ENCODE assay signal across 1 cellular context in the genomic region with DNA sequence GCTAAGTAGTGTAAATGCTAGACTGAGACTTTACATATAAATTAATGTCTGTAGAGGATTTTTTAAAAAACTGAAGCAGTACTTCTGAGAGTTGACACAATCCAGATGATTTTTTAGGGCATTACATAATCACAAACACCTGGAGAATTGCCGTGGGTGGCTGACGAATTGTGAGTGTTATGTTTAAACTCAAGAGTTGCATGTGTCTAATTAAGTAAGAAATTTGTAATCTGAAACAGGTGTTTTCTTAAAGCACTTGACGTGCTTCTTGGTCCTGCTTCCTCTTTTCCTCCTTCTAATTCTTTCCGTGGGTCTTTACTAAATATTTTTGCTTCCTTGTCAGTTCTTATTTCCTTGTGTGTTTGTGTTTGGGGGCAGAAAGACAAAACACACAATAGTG.
A peak's percentile ranks its signal among the peaks of the same experiment; 100 is the strongest.
TF ChIP-seq lines count a peak whose summit lies in the region.

No MANE protein-coding gene starts in this region.

TF ChIP-seq in SK-N-SH, 30 proteins besides CTCF, POLR2A, EP300 and RAD21:
- TF ChIP-seq FOSL2 (IDR thresholded peaks at IDR 0.05; ENCODE audit: borderline replicate concordance, low read depth) (0 out of 2 replicates have a peak, but pooled peaks have one; percentile 4), MEF2A (IDR thresholded peaks at IDR 0.05; ENCODE audit: borderline replicate concordance, low read depth) (no peak), JUND (IDR thresholded peaks at IDR 0.05) (peak; percentile 64), GABPA (IDR thresholded peaks at IDR 0.05; ENCODE audit: low read depth) (peak; percentile 38; the same call in 1 of the 2 replicates), USF1 (IDR thresholded peaks at IDR 0.05; ENCODE audit: borderline replicate concordance, low read depth) (no peak), RXRA (IDR thresholded peaks at IDR 0.05; ENCODE audit: borderline replicate concordance, low read depth) (no peak), RFX5 (IDR thresholded peaks at IDR 0.05; ENCODE audit: low read length) (no peak), SIN3A (IDR thresholded peaks at IDR 0.05; ENCODE audit: borderline replicate concordance, low read depth, low read length) (no peak), SMC3 (IDR thresholded peaks at IDR 0.05; ENCODE audit: low read depth, low read length) (no peak), ELF1 (IDR thresholded peaks at IDR 0.05) (no peak), RCOR1 (IDR thresholded peaks at IDR 0.05; ENCODE audit: low read length) (0 out of 2 replicates have a peak, but pooled peaks have one; percentile 26), CHD2 (IDR thresholded peaks at IDR 0.05; ENCODE audit: low read length, partially characterized antibody) (peak; percentile 19), FOXM1 (IDR thresholded peaks at IDR 0.05; ENCODE audit: low read depth) (peak; percentile 44; the same call in 1 of the 2 replicates), YY1 (IDR thresholded peaks at IDR 0.05; ENCODE audit: low read depth) (no peak), TCF12 (IDR thresholded peaks at IDR 0.05) (peak; percentile 100), MXI1 (IDR thresholded peaks at IDR 0.05; ENCODE audit: low read depth, low read length) (no peak), GATA2 (CRISPR knock-in tag; IDR thresholded peaks at IDR 0.05) (no peak), NFIC (IDR thresholded peaks at IDR 0.05; ENCODE audit: borderline replicate concordance) (peak; percentile 58), NRF1 (IDR thresholded peaks at IDR 0.05; ENCODE audit: low read depth, low read length) (no peak), POLR2AphosphoS5 (IDR thresholded peaks at IDR 0.05; ENCODE audit: low read depth, low read length) (peak; percentile 95), TEAD4 (IDR thresholded peaks at IDR 0.05; ENCODE audit: borderline replicate concordance, insufficient read depth) (peak; percentile 63; the same call in 1 of the 2 replicates)
- TF ChIP-seq, protein P1, sequence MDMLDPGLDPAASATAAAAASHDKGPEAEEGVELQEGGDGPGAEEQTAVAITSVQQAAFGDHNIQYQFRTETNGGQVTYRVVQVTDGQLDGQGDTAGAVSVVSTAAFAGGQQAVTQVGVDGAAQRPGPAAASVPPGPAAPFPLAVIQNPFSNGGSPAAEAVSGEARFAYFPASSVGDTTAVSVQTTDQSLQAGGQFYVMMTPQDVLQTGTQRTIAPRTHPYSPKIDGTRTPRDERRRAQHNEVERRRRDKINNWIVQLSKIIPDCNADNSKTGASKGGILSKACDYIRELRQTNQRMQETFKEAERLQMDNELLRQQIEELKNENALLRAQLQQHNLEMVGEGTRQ (IDR thresholded peaks at IDR 0.05; ENCODE audit: borderline replicate concordance, low read depth, low read length) = no peak
- TF ChIP-seq, protein P2, sequence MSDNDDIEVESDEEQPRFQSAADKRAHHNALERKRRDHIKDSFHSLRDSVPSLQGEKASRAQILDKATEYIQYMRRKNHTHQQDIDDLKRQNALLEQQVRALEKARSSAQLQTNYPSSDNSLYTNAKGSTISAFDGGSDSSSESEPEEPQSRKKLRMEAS (IDR thresholded peaks at IDR 0.05; ENCODE audit: low read depth) = no peak
- TF ChIP-seq, protein P3, sequence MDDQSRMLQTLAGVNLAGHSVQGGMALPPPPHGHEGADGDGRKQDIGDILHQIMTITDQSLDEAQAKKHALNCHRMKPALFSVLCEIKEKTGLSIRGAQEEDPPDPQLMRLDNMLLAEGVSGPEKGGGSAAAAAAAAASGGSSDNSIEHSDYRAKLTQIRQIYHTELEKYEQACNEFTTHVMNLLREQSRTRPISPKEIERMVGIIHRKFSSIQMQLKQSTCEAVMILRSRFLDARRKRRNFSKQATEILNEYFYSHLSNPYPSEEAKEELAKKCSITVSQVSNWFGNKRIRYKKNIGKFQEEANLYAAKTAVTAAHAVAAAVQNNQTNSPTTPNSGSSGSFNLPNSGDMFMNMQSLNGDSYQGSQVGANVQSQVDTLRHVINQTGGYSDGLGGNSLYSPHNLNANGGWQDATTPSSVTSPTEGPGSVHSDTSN (IDR thresholded peaks at IDR 0.05) = peak; percentile 89
